Comparison of ENCODE assay signal across 28 cellular contexts in the genomic region with DNA sequence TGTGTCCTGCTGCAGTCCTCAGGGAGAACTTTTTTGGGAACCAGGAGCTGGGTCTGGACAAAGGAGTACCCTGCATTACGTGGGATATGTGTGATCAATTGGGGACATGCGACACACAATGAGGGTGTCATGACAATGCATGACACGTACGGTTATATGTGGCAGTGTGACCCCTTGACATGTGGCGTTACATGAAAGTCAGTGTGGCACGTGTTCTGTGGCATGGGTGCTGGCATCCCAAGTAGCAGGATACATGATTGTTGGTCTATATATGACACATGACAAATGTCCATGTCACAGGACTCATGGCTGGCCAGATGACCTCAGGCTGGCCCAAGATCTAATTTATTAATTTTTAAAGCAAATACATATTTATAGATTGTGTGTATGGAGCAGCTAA.
"Had no signal": no experiment of that assay in that cellular context is flagged by ENCODE, and none has a peak within 500 bp of the region (broad histone marks: within the 10 kb centered on the region; RNA-seq: fewer than 3 reads in every experiment).

No MANE protein-coding gene starts in this region.

- H3K27me3 Mint-ChIP-seq: activated CD4-positive, alpha-beta T cell treated with anti-CD3 and anti-CD28 coated beads, Interleukin-2, amount 10 ng/mL, durations not matched to agents 24 days and 14 days; activated CD8-positive, alpha-beta T cell treated with anti-CD3 and anti-CD28 coated beads for 36 hours; activated naive CD8-positive, alpha-beta T cell treated with anti-CD3 and anti-CD28 coated beads for 36 hours had no signal

- H3K27me3 ChIP-seq: brain microvascular endothelial cell, cardiac muscle cell, MG63 had no signal

- H3K27ac Mint-ChIP-seq: activated CD4-positive, alpha-beta T cell treated with anti-CD3 and anti-CD28 coated beads, Interleukin-2, amount 10 ng/mL, durations not matched to agents 24 days and 14 days; activated naive CD4-positive, alpha-beta T cell treated with anti-CD3 and anti-CD28 coated beads for 36 hours; activated naive CD8-positive, alpha-beta T cell treated with anti-CD3 and anti-CD28 coated beads for 36 hours; activated T-helper 1 cell treated with anti-CD3 and anti-CD28 coated beads, Interleukin-12 subunit alpha, Interleukin-12 subunit beta, Interleukin-2, Interleukin-4 antibody, amounts not matched to agents 30 ng/mL and 10 ng/mL and 1 ng/mL, durations not matched to agents 14 hours and 24 hours and 36 hours; T-helper 2 cell treated with Interferon-gamma antibody and Interleukin-4, amounts not matched to agents 5 μg/mL and 100 μg/mL, for 36 hours had no signal

- H3K27ac ChIP-seq: brain microvascular endothelial cell, cardiac muscle cell, SJCRH30, SK-N-MC had no signal

- FAIRE-seq: TTC549 had no signal

- ATAC-seq: activated CD8-positive, alpha-beta T cell treated with anti-CD3 and anti-CD28 coated beads for 36 hours; activated T-cell treated with anti-CD3 and anti-CD28 coated beads, Interleukin-2, amount 50 U/mL, for 4 hours; Panc1 had no signal

- H3K4me3 ChIP-seq: cardiac muscle cell, MG63, SJCRH30, SK-N-MC had no signal

- H3K9me3 ChIP-seq: MG63, SJCRH30 had no signal

- DNase-seq: activated CD4-positive, alpha-beta T cell treated with anti-CD3 and anti-CD28 coated beads, Interleukin-2, amount 10 ng/mL, durations not matched to agents 24 days and 14 days; activated CD4-positive, alpha-beta T cell treated with anti-CD3 and anti-CD28 coated beads, Interleukin-2, amount 50 U/mL, for 4 hours; activated CD8-positive, alpha-beta T cell treated with anti-CD3 and anti-CD28 coated beads for 36 hours; activated gamma-delta T cell treated with Interleukin-2 at 50 U/mL for 16 hours; activated naive CD4-positive, alpha-beta T cell treated with anti-CD3 and anti-CD28 coated beads for 36 hours; activated naive CD8-positive, alpha-beta T cell treated with anti-CD3 and anti-CD28 coated beads for 36 hours; activated T-cell treated with anti-CD3 and anti-CD28 coated beads, Interleukin-2, amount 50 U/mL, for 4 hours; amniotic stem cell; aorta; brain microvascular endothelial cell; Kasumi-1; MG63; NCI-H1048; NCI-H1105 treated with DMSO at 0.1 percent for 48 hours; NCI-H1436; NCI-H1694 treated with DMSO at 0.1 percent for 48 hours; NCI-H2029; NCI-H345; NCI-H524 treated with DMSO at 0.1 percent for 48 hours; SHP77; SJCRH30 had no signal

- H3K9me3 Mint-ChIP-seq: activated CD4-positive, alpha-beta T cell treated with anti-CD3 and anti-CD28 coated beads, Interleukin-2, amount 10 ng/mL, durations not matched to agents 24 days and 14 days; activated CD8-positive, alpha-beta T cell treated with anti-CD3 and anti-CD28 coated beads for 36 hours; activated naive CD4-positive, alpha-beta T cell treated with anti-CD3 and anti-CD28 coated beads for 36 hours; activated naive CD8-positive, alpha-beta T cell treated with anti-CD3 and anti-CD28 coated beads for 36 hours; activated T-cell treated with anti-CD3 and anti-CD28 coated beads, Interleukin-2, amount 50 U/mL, for 4 hours; activated T-helper 1 cell treated with anti-CD3 and anti-CD28 coated beads, Interleukin-12 subunit alpha, Interleukin-12 subunit beta, Interleukin-2, Interleukin-4 antibody, amounts not matched to agents 30 ng/mL and 10 ng/mL and 1 ng/mL, durations not matched to agents 14 hours and 24 hours and 36 hours; T-helper 1 cell treated with Interleukin-12 subunit alpha and Interleukin-12 subunit beta and Interleukin-4 antibody, amounts not matched to agents 30 μg/mL and 1 μg/mL, for 36 hours; T-helper 2 cell treated with Interferon-gamma antibody and Interleukin-4, amounts not matched to agents 5 μg/mL and 100 μg/mL, for 36 hours had no signal

- H3K36me3 ChIP-seq: brain microvascular endothelial cell, cardiac muscle cell, MG63, SJCRH30 had no signal

- H3K4me3 Mint-ChIP-seq: activated CD4-positive, alpha-beta T cell treated with anti-CD3 and anti-CD28 coated beads, Interleukin-2, amount 10 ng/mL, durations not matched to agents 24 days and 14 days; activated CD8-positive, alpha-beta T cell treated with anti-CD3 and anti-CD28 coated beads for 36 hours; activated naive CD4-positive, alpha-beta T cell treated with anti-CD3 and anti-CD28 coated beads for 36 hours; activated naive CD8-positive, alpha-beta T cell treated with anti-CD3 and anti-CD28 coated beads for 36 hours; activated T-cell treated with anti-CD3 and anti-CD28 coated beads, Interleukin-2, amount 50 U/mL, for 4 hours; activated T-helper 1 cell treated with anti-CD3 and anti-CD28 coated beads, Interleukin-12 subunit alpha, Interleukin-12 subunit beta, Interleukin-2, Interleukin-4 antibody, amounts not matched to agents 30 ng/mL and 10 ng/mL and 1 ng/mL, durations not matched to agents 14 hours and 24 hours and 36 hours; T-helper 1 cell treated with Interleukin-12 subunit alpha and Interleukin-12 subunit beta and Interleukin-4 antibody, amounts not matched to agents 30 μg/mL and 1 μg/mL, for 36 hours; T-helper 2 cell treated with Interferon-gamma antibody and Interleukin-4, amounts not matched to agents 5 μg/mL and 100 μg/mL, for 36 hours had no signal

- H3K4me1 ChIP-seq: SJCRH30 had no signal
